In the genomic region with DNA sequence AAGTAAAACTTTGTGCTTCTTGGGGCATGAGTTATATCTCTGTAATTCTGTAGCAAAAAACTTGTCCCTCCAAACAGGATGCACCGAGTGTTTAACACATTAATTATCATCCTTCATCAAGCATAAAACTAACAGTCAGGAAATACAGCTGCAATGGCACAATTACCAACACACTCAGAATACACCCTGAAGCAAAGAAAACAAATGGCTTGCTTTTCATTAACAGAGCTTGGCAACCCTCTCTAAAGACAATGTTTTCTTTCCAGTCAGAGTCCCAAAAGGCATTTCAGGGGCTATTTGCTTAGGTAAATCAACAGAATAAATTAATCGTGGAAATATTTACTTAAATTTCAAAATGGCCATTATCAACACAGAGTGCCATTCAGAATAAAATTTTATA, we compare ENCODE assay signal across 1 cellular context.
TF ChIP-seq lines count a peak whose summit lies in the region.

No MANE protein-coding gene starts in this region.

TF ChIP-seq in SK-N-SH, 30 proteins besides CTCF, POLR2A, EP300 and RAD21 (continued from another document):
- TF ChIP-seq, protein P1, sequence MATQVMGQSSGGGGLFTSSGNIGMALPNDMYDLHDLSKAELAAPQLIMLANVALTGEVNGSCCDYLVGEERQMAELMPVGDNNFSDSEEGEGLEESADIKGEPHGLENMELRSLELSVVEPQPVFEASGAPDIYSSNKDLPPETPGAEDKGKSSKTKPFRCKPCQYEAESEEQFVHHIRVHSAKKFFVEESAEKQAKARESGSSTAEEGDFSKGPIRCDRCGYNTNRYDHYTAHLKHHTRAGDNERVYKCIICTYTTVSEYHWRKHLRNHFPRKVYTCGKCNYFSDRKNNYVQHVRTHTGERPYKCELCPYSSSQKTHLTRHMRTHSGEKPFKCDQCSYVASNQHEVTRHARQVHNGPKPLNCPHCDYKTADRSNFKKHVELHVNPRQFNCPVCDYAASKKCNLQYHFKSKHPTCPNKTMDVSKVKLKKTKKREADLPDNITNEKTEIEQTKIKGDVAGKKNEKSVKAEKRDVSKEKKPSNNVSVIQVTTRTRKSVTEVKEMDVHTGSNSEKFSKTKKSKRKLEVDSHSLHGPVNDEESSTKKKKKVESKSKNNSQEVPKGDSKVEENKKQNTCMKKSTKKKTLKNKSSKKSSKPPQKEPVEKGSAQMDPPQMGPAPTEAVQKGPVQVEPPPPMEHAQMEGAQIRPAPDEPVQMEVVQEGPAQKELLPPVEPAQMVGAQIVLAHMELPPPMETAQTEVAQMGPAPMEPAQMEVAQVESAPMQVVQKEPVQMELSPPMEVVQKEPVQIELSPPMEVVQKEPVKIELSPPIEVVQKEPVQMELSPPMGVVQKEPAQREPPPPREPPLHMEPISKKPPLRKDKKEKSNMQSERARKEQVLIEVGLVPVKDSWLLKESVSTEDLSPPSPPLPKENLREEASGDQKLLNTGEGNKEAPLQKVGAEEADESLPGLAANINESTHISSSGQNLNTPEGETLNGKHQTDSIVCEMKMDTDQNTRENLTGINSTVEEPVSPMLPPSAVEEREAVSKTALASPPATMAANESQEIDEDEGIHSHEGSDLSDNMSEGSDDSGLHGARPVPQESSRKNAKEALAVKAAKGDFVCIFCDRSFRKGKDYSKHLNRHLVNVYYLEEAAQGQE (IDR thresholded peaks at IDR 0.05; ENCODE audit: low read depth, low read length) = no peak
- TF ChIP-seq NRF1 (IDR thresholded peaks at IDR 0.05; ENCODE audit: low read depth, low read length) (no peak), FOXM1 (IDR thresholded peaks at IDR 0.05; ENCODE audit: low read depth) (no peak), GATA2 (CRISPR knock-in tag; IDR thresholded peaks at IDR 0.05) (peak; percentile 64; the same call in 1 of the 2 replicates), RCOR1 (IDR thresholded peaks at IDR 0.05; ENCODE audit: low read length) (peak; percentile 80; the same call in 1 of the 2 replicates), USF2 (IDR thresholded peaks at IDR 0.05; ENCODE audit: borderline replicate concordance, low read depth, low read length) (no peak), ELF1 (IDR thresholded peaks at IDR 0.05) (no peak), SIN3A (IDR thresholded peaks at IDR 0.05; ENCODE audit: borderline replicate concordance, low read depth, low read length) (no peak), SMC3 (IDR thresholded peaks at IDR 0.05; ENCODE audit: low read depth, low read length) (no peak), FOXJ3 (CRISPR knock-in tag; IDR thresholded peaks at IDR 0.05) (peak; percentile 51; the same call in 1 of the 2 replicates), YY1 (IDR thresholded peaks at IDR 0.05; ENCODE audit: low read depth) (no peak), JUND (IDR thresholded peaks at IDR 0.05) (no peak)
- TF ChIP-seq, protein P2, sequence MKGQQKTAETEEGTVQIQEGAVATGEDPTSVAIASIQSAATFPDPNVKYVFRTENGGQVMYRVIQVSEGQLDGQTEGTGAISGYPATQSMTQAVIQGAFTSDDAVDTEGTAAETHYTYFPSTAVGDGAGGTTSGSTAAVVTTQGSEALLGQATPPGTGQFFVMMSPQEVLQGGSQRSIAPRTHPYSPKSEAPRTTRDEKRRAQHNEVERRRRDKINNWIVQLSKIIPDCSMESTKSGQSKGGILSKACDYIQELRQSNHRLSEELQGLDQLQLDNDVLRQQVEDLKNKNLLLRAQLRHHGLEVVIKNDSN (IDR thresholded peaks at IDR 0.05; ENCODE audit: borderline replicate concordance, low read depth) = no peak
